Comparison of ENCODE assay signal across 22 cellular contexts in genomic region chr12:15875863-15876262, GRCh38. TPM values are rescaled to one million over a fixed set of nuclear protein-coding genes. Genes with fewer than 3 reads are reported as not detected.
DNase-seq lines count a peak whose midpoint lies in the region; ATAC-seq and TF ChIP-seq lines count a peak whose summit lies in the region.
"Had no signal": no experiment of that assay in that cellular context is flagged by ENCODE, and none has a peak within 500 bp of the region (broad histone marks: within the 10 kb centered on the region; RNA-seq: fewer than 3 reads in every experiment).

No MANE protein-coding gene starts in this region.

- no peak overlapping the region for H4K91ac ChIP-seq in mesenchymal stem cell (ENCODE audit: low read length)

- no peak overlapping the region for H3K4me2 ChIP-seq in mesenchymal stem cell (ENCODE audit: low read length, poor library complexity, severe bottlenecking)
- H3K4me2 ChIP-seq: A549 had no signal

- no peaks in the 10 kb centered on the region for H3K4me1 ChIP-seq in mesenchymal stem cell (ENCODE audit: control insufficient read depth, insufficient read depth, low read depth, low read length)

- no peak overlapping the region for H3K23ac ChIP-seq in mesenchymal stem cell (ENCODE audit: low read length in 2 of 2)

- peaks cover 13% of the 10 kb centered on the region for H3K4me1 Mint-ChIP-seq in activated naive CD4-positive, alpha-beta T cell treated with anti-CD3 and anti-CD28 coated beads, Interleukin-2, amount 50 U/mL, for 24 hours
- H3K4me1 Mint-ChIP-seq in IgD-negative memory B cell: peaks cover 0 to 5% (median 2%) of the 10 kb centered on the region in 3 donors
- peaks cover 5% of the 10 kb centered on the region for H3K4me1 Mint-ChIP-seq in dendritic cell treated with granulocyte-macrophage colony-stimulating factor and Interleukin-4, amounts not matched to agents 40 ng/mL and 50 ng/mL, for 4 days (ENCODE audit: low read depth)
- H3K4me1 Mint-ChIP-seq in stimulated activated naive CD8-positive, alpha-beta T cell treated with anti-CD3 and anti-CD28 coated beads, Interleukin-15, amount 100 ng/mL, for 72 hours: peaks cover 17% of the 10 kb centered on the region

- H3K36me3 ChIP-seq in mesenchymal stem cell (ENCODE audit: control insufficient read depth in 1 of 2, insufficient read depth in 2 of 2, low read depth in 1 of 2, low read length in 2 of 2): no peaks in the 10 kb centered on the region

- no peak overlapping the region for H3K4ac ChIP-seq in mesenchymal stem cell (ENCODE audit: low read depth in 1 of 2, low read length in 2 of 2)

- no peak overlapping the region for H3K27ac Mint-ChIP-seq in activated naive CD4-positive, alpha-beta T cell treated with anti-CD3 and anti-CD28 coated beads, Interleukin-2, amount 50 U/mL, for 24 hours
- H3K27ac Mint-ChIP-seq in IgD-negative memory B cell: peak overlapping the region in 2 of 3 donors; percentile 31 to 56
- H3K27ac Mint-ChIP-seq in dendritic cell treated with granulocyte-macrophage colony-stimulating factor and Interleukin-4, amounts not matched to agents 40 ng/mL and 50 ng/mL, for 4 days: no peak overlapping the region
- H3K27ac Mint-ChIP-seq in stimulated activated naive CD8-positive, alpha-beta T cell treated with anti-CD3 and anti-CD28 coated beads, Interleukin-15, amount 100 ng/mL, for 72 hours: no peak overlapping the region
- H3K27ac Mint-ChIP-seq: HFFc6 had no signal

- ATAC-seq in stimulated activated naive CD8-positive, alpha-beta T cell treated with anti-CD3 and anti-CD28 coated beads, Interleukin-15, amount 100 ng/mL, for 72 hours: no peak
- no peak for ATAC-seq in omental fat pad (ENCODE audit: low FRiP score)
- ATAC-seq: A549, Panc1 had no signal

- H3K27me3 ChIP-seq in mesenchymal stem cell (ENCODE audit: control insufficient read depth in 1 of 2, insufficient read depth in 1 of 2, low read length in 2 of 2): no peaks in the 10 kb centered on the region

- H3K27ac ChIP-seq in mesenchymal stem cell (ENCODE audit: low read length, poor library complexity, severe bottlenecking): no peak overlapping the region
- H3K27ac ChIP-seq: A549 had no signal

- H2BK12ac ChIP-seq in mesenchymal stem cell (ENCODE audit: low read length in 2 of 2): no peak overlapping the region

- H4K8ac ChIP-seq in mesenchymal stem cell (ENCODE audit: low read length): no peak overlapping the region

- H3K79me1 ChIP-seq in mesenchymal stem cell (replicated peaks; ENCODE audit: low read length, poor library complexity, severe bottlenecking): no peaks in the 10 kb centered on the region

- H3K27me3 Mint-ChIP-seq in activated naive CD4-positive, alpha-beta T cell treated with anti-CD3 and anti-CD28 coated beads, Interleukin-2, amount 50 U/mL, for 24 hours: peaks cover 5% of the 10 kb centered on the region
- H3K27me3 Mint-ChIP-seq in IgD-negative memory B cell: peaks cover 1% of the 10 kb centered on the region
- H3K27me3 Mint-ChIP-seq in dendritic cell treated with granulocyte-macrophage colony-stimulating factor and Interleukin-4, amounts not matched to agents 40 ng/mL and 50 ng/mL, for 4 days: peaks cover 7% of the 10 kb centered on the region
- H3K27me3 Mint-ChIP-seq in stimulated activated naive CD8-positive, alpha-beta T cell treated with anti-CD3 and anti-CD28 coated beads, Interleukin-15, amount 100 ng/mL, for 72 hours: peaks cover 7% of the 10 kb centered on the region

- no peak overlapping the region for H3K4me3 ChIP-seq in mesenchymal stem cell (ENCODE audit: insufficient read depth in 1 of 2, low read depth in 1 of 2, low read length in 2 of 2)
- H3K4me3 ChIP-seq: A549 had no signal

- no peak overlapping the region for H3K14ac ChIP-seq in mesenchymal stem cell (ENCODE audit: low read length in 2 of 2)

- H2BK120ac ChIP-seq in mesenchymal stem cell (ENCODE audit: low read depth, low read length): no peak overlapping the region

- no peak for DNase-seq in activated naive CD4-positive, alpha-beta T cell treated with anti-CD3 and anti-CD28 coated beads, Interleukin-2, amount 50 U/mL, for 16 hours
- no peak for DNase-seq in stimulated activated naive CD8-positive, alpha-beta T cell treated with anti-CD3 and anti-CD28 coated beads, Interleukin-15, amount 100 ng/mL, for 72 hours
- DNase-seq in occipital lobe (lab: John Stamatoyannopoulos, UW) (no peak), omental fat pad (ENCODE audit: low spot score) (no peak), mesenchymal stem cell (no peak)
- DNase-seq: Calu3; CD4-positive, CD25-positive, alpha-beta regulatory T cell; DMS53; HFFc6; IMR-90; Kasumi-1; MM.1S; NCI-H1092 treated with DMSO at 0.1 percent for 48 hours; NCI-H1694; NCI-H2107; NCI-H2227 treated with DMSO at 0.1 percent for 48 hours; NCI-H524 had no signal

- H3K9me3 ChIP-seq in mesenchymal stem cell (ENCODE audit: control insufficient read depth, low read length): no peaks in the 10 kb centered on the region
- H3K9me3 ChIP-seq: A549 had no signal

- no peak overlapping the region for H2AFZ ChIP-seq in mesenchymal stem cell (ENCODE audit: low read depth, low read length)

- TF ChIP-seq CTCF in omental fat pad (IDR thresholded peaks at IDR 0.05): no peak

- H2BK15ac ChIP-seq in mesenchymal stem cell (ENCODE audit: low read depth, poor library complexity, severe bottlenecking): no peak overlapping the region

- no peak overlapping the region for H2BK5ac ChIP-seq in mesenchymal stem cell (ENCODE audit: low read depth, low read length, poor library complexity, severe bottlenecking)

- no peak overlapping the region for H3K18ac ChIP-seq in mesenchymal stem cell (ENCODE audit: low read depth in 1 of 2, low read length in 2 of 2)

- no peaks in the 10 kb centered on the region for H3K9me3 Mint-ChIP-seq in activated naive CD4-positive, alpha-beta T cell treated with anti-CD3 and anti-CD28 coated beads, Interleukin-2, amount 50 U/mL, for 24 hours
- no peaks in the 10 kb centered on the region for H3K9me3 Mint-ChIP-seq in IgD-negative memory B cell
- no peaks in the 10 kb centered on the region for H3K9me3 Mint-ChIP-seq in dendritic cell treated with granulocyte-macrophage colony-stimulating factor and Interleukin-4, amounts not matched to agents 40 ng/mL and 50 ng/mL, for 4 days
- peaks cover 0 to 4% of the 10 kb centered on the region in 2 donors for H3K9me3 Mint-ChIP-seq in stimulated activated naive CD8-positive, alpha-beta T cell treated with anti-CD3 and anti-CD28 coated beads, Interleukin-15, amount 100 ng/mL, for 72 hours
- H3K9me3 Mint-ChIP-seq: HFFc6 had no signal

- 93% methylated on average over 1 of the region's 1 CpG for WGBS in mesenchymal stem cell

- H3K36me3 Mint-ChIP-seq in activated naive CD4-positive, alpha-beta T cell treated with anti-CD3 and anti-CD28 coated beads, Interleukin-2, amount 50 U/mL, for 24 hours: peaks cover 1% of the 10 kb centered on the region
- H3K36me3 Mint-ChIP-seq in IgD-negative memory B cell: no peaks in the 10 kb centered on the region
- H3K36me3 Mint-ChIP-seq in dendritic cell treated with granulocyte-macrophage colony-stimulating factor and Interleukin-4, amounts not matched to agents 40 ng/mL and 50 ng/mL, for 4 days (ENCODE audit: low read depth): no peaks in the 10 kb centered on the region

- H2AK5ac ChIP-seq in mesenchymal stem cell (ENCODE audit: low read length, severe bottlenecking): no peak overlapping the region

- H3K4me3 Mint-ChIP-seq in activated naive CD4-positive, alpha-beta T cell treated with anti-CD3 and anti-CD28 coated beads, Interleukin-2, amount 50 U/mL, for 24 hours: peak overlapping the region; percentile 15
- no peak overlapping the region for H3K4me3 Mint-ChIP-seq in IgD-negative memory B cell
- peak overlapping the region; percentile 52 for H3K4me3 Mint-ChIP-seq in dendritic cell treated with granulocyte-macrophage colony-stimulating factor and Interleukin-4, amounts not matched to agents 40 ng/mL and 50 ng/mL, for 4 days
- peak overlapping the region; percentile 73 to 80 for H3K4me3 Mint-ChIP-seq in stimulated activated naive CD8-positive, alpha-beta T cell treated with anti-CD3 and anti-CD28 coated beads, Interleukin-15, amount 100 ng/mL, for 72 hours
- H3K4me3 Mint-ChIP-seq: HFFc6 had no signal

- intact Hi-C loops in dendritic cell treated with granulocyte-macrophage colony-stimulating factor and Interleukin-4, amounts not matched to agents 40 ng/mL and 50 ng/mL, for 4 days (cut with micrococcal nuclease): no loop called here

- H3K9ac ChIP-seq in mesenchymal stem cell (ENCODE audit: low read length): no peak overlapping the region

RNA-seq across cellular contexts. Expression of gene STRAP, which starts 6.3 kb away (rescaled TPM):
- polyA plus RNA-seq in IgD-negative memory B cell: 95.2 TPM
- total RNA-seq in occipital lobe (66.8 TPM), omental fat pad (10 to 100 TPM; 48.2 to 83.7 (median 68.1) TPM)
- polyA plus RNA-seq in mesenchymal stem cell (2013, experiment 1 of 2): 205 TPM
- polyA plus RNA-seq in mesenchymal stem cell (2013, experiment 2 of 2): 207 TPM

RNA-seq across cellular contexts. Expression of gene DERA, which starts 35.3 kb away (rescaled TPM):
- polyA plus RNA-seq in IgD-negative memory B cell: 29.9 TPM
- total RNA-seq in occipital lobe: 7.2 TPM
- total RNA-seq in omental fat pad: 10 to 100 TPM; 28.8 to 47.6 (median 33.9) TPM
- 13.8 TPM for polyA plus RNA-seq in mesenchymal stem cell (2013, experiment 1 of 2)
- 14.0 TPM for polyA plus RNA-seq in mesenchymal stem cell (2013, experiment 2 of 2)

Comparison
In these comparisons a context has a peak if more than half of its experiments do, and no peak if none do; other contexts are left out.
1. H3K27ac Mint-ChIP-seq: peak in IgD-negative memory B cell (2 of 3); none in activated naive CD4-positive, alpha-beta T cell treated with anti-CD3 and anti-CD28 coated beads, Interleukin-2, amount 50 U/mL, for 24 hours (single experiment), dendritic cell treated with granulocyte-macrophage colony-stimulating factor and Interleukin-4, amounts not matched to agents 40 ng/mL and 50 ng/mL, for 4 days (single experiment) and stimulated activated naive CD8-positive, alpha-beta T cell treated with anti-CD3 and anti-CD28 coated beads, Interleukin-15, amount 100 ng/mL, for 72 hours (0 of 2).
2. H3K4me3 Mint-ChIP-seq: peak in activated naive CD4-positive, alpha-beta T cell treated with anti-CD3 and anti-CD28 coated beads, Interleukin-2, amount 50 U/mL, for 24 hours (single experiment), dendritic cell treated with granulocyte-macrophage colony-stimulating factor and Interleukin-4, amounts not matched to agents 40 ng/mL and 50 ng/mL, for 4 days (single experiment) and stimulated activated naive CD8-positive, alpha-beta T cell treated with anti-CD3 and anti-CD28 coated beads, Interleukin-15, amount 100 ng/mL, for 72 hours (2 of 2); none in IgD-negative memory B cell (0 of 4).